ENCODE assay signal across 11 cellular contexts in the genomic region with DNA sequence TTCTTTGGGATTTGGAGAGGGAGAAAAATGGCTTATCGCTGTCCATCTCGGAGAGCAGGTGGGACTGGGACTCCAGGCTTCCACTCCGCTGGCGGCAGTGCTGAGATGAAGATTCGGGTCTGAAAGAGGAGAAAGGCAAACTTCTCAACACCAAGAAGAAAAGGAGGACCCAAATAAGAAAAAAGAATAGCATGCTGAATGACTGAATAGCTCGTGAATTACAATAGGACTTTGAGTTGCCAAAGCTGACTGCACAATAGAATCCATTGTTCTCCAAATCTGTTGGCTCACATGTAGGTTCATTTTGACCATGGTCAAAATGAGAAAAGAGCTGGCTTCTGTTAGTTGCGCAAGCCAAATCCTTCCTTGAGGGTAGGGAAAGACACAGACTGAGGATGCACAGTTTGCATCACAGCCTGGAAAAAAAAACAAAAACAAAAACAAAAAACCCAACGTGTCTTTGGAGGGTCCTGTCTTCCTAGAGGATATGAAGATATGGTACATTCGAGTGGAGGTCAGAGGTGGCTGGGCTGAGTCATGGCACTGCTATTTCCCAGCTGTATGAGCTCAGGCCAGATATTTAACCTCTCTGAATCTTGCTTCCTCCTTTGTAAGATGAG. TPM values are rescaled to one million over a fixed set of nuclear protein-coding genes. Genes with fewer than 3 reads are reported as not detected.
A peak's percentile ranks its signal among the peaks of the same experiment; 100 is the strongest.
DNase-seq lines count a peak whose midpoint lies in the region; ATAC-seq, FAIRE-seq and TF ChIP-seq lines count a peak whose summit lies in the region.
"Had no signal": no experiment of that assay in that cellular context is flagged by ENCODE, and none has a peak within 500 bp of the region (broad histone marks: within the 10 kb centered on the region; RNA-seq: fewer than 3 reads in every experiment).

No MANE protein-coding gene starts in this region.

- peaks cover 21% of the 10 kb centered on the region for H3K36me3 ChIP-seq in bronchial epithelial cell (ENCODE audit: control insufficient read depth, insufficient read depth, low read length)

- DNase-seq in bronchial epithelial cell (ENCODE audit: low read depth) (peak; percentile 44), kidney tubule cell (ENCODE audit: low spot score) (peak; percentile 84), NCI-H187 (lab: John Stamatoyannopoulos, UW) (no peak), DMS 273 (lab: John Stamatoyannopoulos, UW; ENCODE audit: unreplicated experiment) (no peak)
- DNase-seq in activated naive CD4-positive, alpha-beta T cell treated with anti-CD3 and anti-CD28 coated beads, Interleukin-2, amount 50 U/mL, for 72 hours (ENCODE audit: low spot score in 2 of 2) = no peak
- DNase-seq: stimulated activated CD4-positive, alpha-beta T cell treated with anti-CD3 and anti-CD28 coated beads, Interleukin-2, amount 100 ng/mL, for 48 hours; T-helper 1 cell had no signal

- no peak for ATAC-seq in activated naive CD4-positive, alpha-beta T cell treated with anti-CD3 and anti-CD28 coated beads, Interleukin-2, amount 50 U/mL, for 72 hours

- no peak for TF ChIP-seq EP300 in Ishikawa (IDR thresholded peaks at IDR 0.05; ENCODE audit: borderline replicate concordance)

- TF ChIP-seq RAD21 in Ishikawa (IDR thresholded peaks at IDR 0.05; ENCODE audit: low read depth) = no peak

- H3K4me3 ChIP-seq in bronchial epithelial cell (ENCODE audit: low read depth, low read length) = no peak overlapping the region

- H3K27me3 ChIP-seq in bronchial epithelial cell (ENCODE audit: control insufficient read depth, insufficient read depth, low read length) = no peaks in the 10 kb centered on the region

- no peak for TF ChIP-seq CTCF in bronchial epithelial cell (IDR thresholded peaks at IDR 0.05; ENCODE audit: insufficient read depth, low read length, severe bottlenecking)

- peak overlapping the region; percentile 96 for H3K27ac ChIP-seq in temporal lobe (ENCODE audit: low read depth, low read length)

- no peak overlapping the region for H3K27ac Mint-ChIP-seq in activated naive CD4-positive, alpha-beta T cell treated with anti-CD3 and anti-CD28 coated beads, Interleukin-2, amount 50 U/mL, for 72 hours
- H3K27ac Mint-ChIP-seq: activated naive CD8-positive, alpha-beta T cell had no signal

- FAIRE-seq in bronchial epithelial cell (lab: Jason Lieb, UNC) = no peak
- FAIRE-seq: islet of Langerhans had no signal

- H3K36me3 Mint-ChIP-seq in activated naive CD4-positive, alpha-beta T cell treated with anti-CD3 and anti-CD28 coated beads, Interleukin-2, amount 50 U/mL, for 72 hours = peaks cover 10 to 66% of the 10 kb centered on the region in 2 donors

- H3K9me3 Mint-ChIP-seq in activated naive CD4-positive, alpha-beta T cell treated with anti-CD3 and anti-CD28 coated beads, Interleukin-2, amount 50 U/mL, for 72 hours = no peaks in the 10 kb centered on the region

TF ChIP-seq in Ishikawa, 13 proteins besides CTCF, POLR2A, EP300 and RAD21:
- TF ChIP-seq NFIC (IDR thresholded peaks at IDR 0.05) = 0 out of 2 replicates have a peak, but pooled peaks have one; percentile 7
- no peak for TF ChIP-seq CREB1 (IDR thresholded peaks at IDR 0.05; ENCODE audit: low read depth)
- TF ChIP-seq ZBTB7A (IDR thresholded peaks at IDR 0.05; ENCODE audit: low read depth) = no peak
- TF ChIP-seq CEBPB (IDR thresholded peaks at IDR 0.05) = peak; percentile 80
- peak; percentile 34; the same call in 1 of the 2 replicates for TF ChIP-seq TEAD4 (IDR thresholded peaks at IDR 0.05)

RNA-seq across cellular contexts. Expression of a gene that starts 59.3 kb away (rescaled TPM):
- total RNA-seq in bronchial epithelial cell (not detected in 2 replicates), temporal lobe (under 0.01 TPM)
- total RNA-seq in activated naive CD4-positive, alpha-beta T cell treated with anti-CD3 and anti-CD28 coated beads, Interleukin-2, amount 50 U/mL, for 72 hours = not detected

Comparison
In these comparisons a context has a peak if more than half of its experiments do, and no peak if none do; other contexts are left out.
1. DNase-seq: peak in bronchial epithelial cell (single experiment) and kidney tubule cell (single experiment); none in NCI-H187 (0 of 2), DMS 273 (single experiment) and activated naive CD4-positive, alpha-beta T cell treated with anti-CD3 and anti-CD28 coated beads, Interleukin-2, amount 50 U/mL, for 72 hours (0 of 2).